Comparison of ENCODE assay signal across 18 cellular contexts in genomic region chr1:203584507-203584906, GRCh38. TPM values are rescaled to one million over a fixed set of nuclear protein-coding genes. Genes with fewer than 3 reads are reported as not detected.
DNase-seq lines count a peak whose midpoint lies in the region; ATAC-seq and TF ChIP-seq lines count a peak whose summit lies in the region.
"Had no signal": no experiment of that assay in that cellular context is flagged by ENCODE, and none has a peak within 500 bp of the region (broad histone marks: within the 10 kb centered on the region; RNA-seq: fewer than 3 reads in every experiment).

No MANE protein-coding gene starts in this region.

- H4K91ac ChIP-seq in IMR-90 (ENCODE audit: insufficient read depth, low read depth, low read length), result peak overlapping the region; percentile 38; the same call in 1 of the 2 replicates

- H3K4me1 Mint-ChIP-seq in nephron (peaks cover 35% of the 10 kb centered on the region), HFFc6 (ENCODE audit: low read depth) (peaks cover 32% of the 10 kb centered on the region)
- H3K4me1 Mint-ChIP-seq: B cell, IgD-negative memory B cell had no signal

- peak overlapping the region; percentile 30 for H3K4ac ChIP-seq in IMR-90 (ENCODE audit: low read depth, low read length)

- no peak overlapping the region for H2AK9ac ChIP-seq in IMR-90 (replicated peaks; ENCODE audit: low read depth, low read length, poor library complexity)

- in situ Hi-C loops in IMR-90 (cut with MboI; ENCODE audit: low sequenced_read_pairs), result no loop called here

- H4K8ac ChIP-seq in IMR-90 (ENCODE audit: low read depth in 2 of 2, low read length in 2 of 2), result no peak overlapping the region

- peak overlapping the region; percentile 11; the same call in 1 of the 2 replicates for H2BK20ac ChIP-seq in IMR-90 (ENCODE audit: low read depth, low read length)

- H2BK5ac ChIP-seq in IMR-90 (ENCODE audit: low read depth, low read length, poor library complexity, severe bottlenecking), result no peak overlapping the region

- peak overlapping the region; percentile 28 for H2AFZ ChIP-seq in IMR-90 (replicated peaks; ENCODE audit: low read length, poor library complexity)

- no peak overlapping the region for H3K4me3 ChIP-seq in IMR-90 (ENCODE audit: insufficient read depth, low read depth, low read length)
- H3K4me3 ChIP-seq in esophagus squamous epithelium, result no peak overlapping the region
- no peak overlapping the region for H3K4me3 ChIP-seq in sigmoid colon
- no peak overlapping the region for H3K4me3 ChIP-seq in A673 (ENCODE audit: low read depth, low read length, poor library complexity, severe bottlenecking)

- H2AK5ac ChIP-seq in IMR-90 (ENCODE audit: low read depth, low read length), result 0 out of 2 replicates have a peak overlapping the region, but pooled peaks have one; percentile 83

- H3K27ac ChIP-seq in IMR-90 (ENCODE audit: insufficient read depth, low read length) (no peak overlapping the region), esophagus squamous epithelium (peak overlapping the region in 3 of 4 donors; percentile 64 to 73 (median 66)), sigmoid colon (peak overlapping the region in 3 of 4 donors; percentile 18 to 60 (median 32)), A673 (ENCODE audit: low read depth, low read length, poor library complexity, severe bottlenecking) (no peak overlapping the region)

- BruUV-seq in IMR-90 (replicated peaks; lab: Mats Ljungman, UMichigan), result no TSS peak
- no TSS peak for BruUV-seq in A673 (replicated peaks; lab: Mats Ljungman, UMichigan)

- H3K27me3 Mint-ChIP-seq in nephron (ENCODE audit: low read depth) (peaks cover 4% of the 10 kb centered on the region), HFFc6 (ENCODE audit: insufficient read depth) (peaks cover 3% of the 10 kb centered on the region)
- H3K27me3 Mint-ChIP-seq: CD4-positive, alpha-beta T cell had no signal

- H4K20me1 ChIP-seq in IMR-90 (ENCODE audit: insufficient read depth, low read length), result no peaks in the 10 kb centered on the region

- H3K56ac ChIP-seq in IMR-90 (ENCODE audit: extremely low read depth, insufficient read depth, low read length), result no peak overlapping the region

- no peak for ATAC-seq in IMR-90 (ENCODE audit: low read depth)
- no peak for ATAC-seq in GM18909 (IDR thresholded peaks at IDR 0.05; ENCODE audit: poor library complexity, unreplicated experiment)

- no peak overlapping the region for H3K4me2 ChIP-seq in IMR-90 (ENCODE audit: low read depth, low read length)

- no CpG with 5 or more reads among the region's 3 CpGs for WGBS in IMR-90 (ENCODE audit: extremely low coverage in 2 of 2, insufficient read length in 1 of 2), 2 experiments
- WGBS in esophagus squamous epithelium, 2 donors, result 63 to 68% methylated on average over 3 of the region's 3 CpGs
- WGBS in sigmoid colon, 2 donors, result 67 to 80% methylated on average over 3 of the region's 3 CpGs

- no peak overlapping the region for H3K23ac ChIP-seq in IMR-90 (ENCODE audit: low read depth, low read length)

- no peak for TF ChIP-seq CTCF in IMR-90 (conservative IDR thresholded peaks at IDR 0.05; ENCODE audit: low read depth, low read length)
- TF ChIP-seq CTCF in esophagus squamous epithelium (IDR thresholded peaks at IDR 0.05), result no peak
- TF ChIP-seq CTCF in nephron (IDR thresholded peaks at IDR 0.05; ENCODE audit: unreplicated experiment in 3 of 3), result no peak
- no peak for TF ChIP-seq CTCF in sigmoid colon (IDR thresholded peaks at IDR 0.05)
- TF ChIP-seq CTCF in HFFc6 (IDR thresholded peaks at IDR 0.05), result no peak
- no peak for TF ChIP-seq CTCF in A673 (conservative IDR thresholded peaks at IDR 0.05; ENCODE audit: low read depth, low read length)

- no peak overlapping the region for H3K4me3 Mint-ChIP-seq in nephron
- H3K4me3 Mint-ChIP-seq in HFFc6, result no peak overlapping the region
- H3K4me3 Mint-ChIP-seq: B cell; CD4-positive, alpha-beta T cell; H9; IgD-negative memory B cell had no signal

- H3K27me3 ChIP-seq in IMR-90 (ENCODE audit: control insufficient read depth, insufficient read depth, low read length) (no peaks in the 10 kb centered on the region), esophagus squamous epithelium (no peaks in the 10 kb centered on the region), sigmoid colon (no peaks in the 10 kb centered on the region), A673 (replicated peaks; ENCODE audit: insufficient read depth, low read depth, low read length, poor library complexity) (no peaks in the 10 kb centered on the region)

- TF ChIP-seq RAD21 in IMR-90 (IDR thresholded peaks at IDR 0.05; ENCODE audit: low read length), result no peak

- no peaks in the 10 kb centered on the region for H3K36me3 Mint-ChIP-seq in nephron (ENCODE audit: low read depth)
- no peaks in the 10 kb centered on the region for H3K36me3 Mint-ChIP-seq in HFFc6 (ENCODE audit: low read depth)
- H3K36me3 Mint-ChIP-seq: IgD-negative memory B cell had no signal

- peak overlapping the region; percentile 22; the same call in 1 of the 2 replicates for H2BK120ac ChIP-seq in IMR-90 (ENCODE audit: low read depth, low read length)

- no peaks in the 10 kb centered on the region; the same call in 1 of the 2 replicates for H3K4me1 ChIP-seq in IMR-90 (ENCODE audit: control insufficient read depth, insufficient read depth, low read length)
- H3K4me1 ChIP-seq in esophagus squamous epithelium, result peaks cover 0 to 12% (median 0%) of the 10 kb centered on the region in 3 donors
- H3K4me1 ChIP-seq in sigmoid colon, result peaks cover 0 to 5% (median 0%) of the 10 kb centered on the region in 4 donors
- peaks cover 5% of the 10 kb centered on the region for H3K4me1 ChIP-seq in A673 (ENCODE audit: insufficient read depth, low read length, poor library complexity, severe bottlenecking)

- H3K9ac ChIP-seq in IMR-90 (ENCODE audit: low read depth, low read length), result no peak overlapping the region

- peaks cover 7% of the 10 kb centered on the region; the same call in 1 of the 2 replicates for H3K9me1 ChIP-seq in IMR-90 (ENCODE audit: insufficient read depth, low read length)

- H3K36me3 ChIP-seq in IMR-90 (ENCODE audit: control insufficient read depth, insufficient read depth, low read length) (no peaks in the 10 kb centered on the region), esophagus squamous epithelium (no peaks in the 10 kb centered on the region), sigmoid colon (no peaks in the 10 kb centered on the region), A673 (ENCODE audit: insufficient read depth, low read length, poor library complexity, severe bottlenecking) (no peaks in the 10 kb centered on the region)

- H3K14ac ChIP-seq in IMR-90 (replicated peaks; ENCODE audit: low read depth, low read length), result no peak overlapping the region

- intact Hi-C loops in IMR-90 (cut with micrococcal nuclease) (no loop called here), esophagus squamous epithelium (cut with DNase I) (no loop called here), sigmoid colon (cut with DNase I) (no loop called here), cardiac septum (cut with DNase I) (no loop called here), A673 (cut with micrococcal nuclease; ENCODE audit: unreplicated experiment) (no loop called here)

- no peak overlapping the region; the same call in 2 of the 3 replicates for H2BK15ac ChIP-seq in IMR-90 (ENCODE audit: low read depth, low read length)

- POLR2A ChIA-PET in IMR-90 (lab: Charles Lee; ENCODE audit: unreplicated experiment), result no interaction called here
- POLR2A ChIA-PET in A673 (lab: Charles Lee; ENCODE audit: low non-redundant PET), result no interaction called here

- no peaks in the 10 kb centered on the region for H3K79me1 ChIP-seq in IMR-90 (ENCODE audit: low read depth in 1 of 2, low read length in 2 of 2)

- CTCF ChIA-PET in IMR-90 (lab: Yijun Ruan, JAX), result no interaction called here
- CTCF ChIA-PET in A673 (lab: Charles Lee), result no interaction called here

- no peak for TF ChIP-seq POLR2A in IMR-90 (IDR thresholded peaks at IDR 0.05; ENCODE audit: low read depth, low read length)
- TF ChIP-seq POLR2A in esophagus squamous epithelium (IDR thresholded peaks at IDR 0.05), result no peak
- TF ChIP-seq POLR2A in sigmoid colon (IDR thresholded peaks at IDR 0.05), result no peak

- H3K18ac ChIP-seq in IMR-90 (ENCODE audit: low read depth, low read length), result no peak overlapping the region

- no peaks in the 10 kb centered on the region for H3K9me3 Mint-ChIP-seq in nephron
- no peaks in the 10 kb centered on the region for H3K9me3 Mint-ChIP-seq in HFFc6
- H3K9me3 Mint-ChIP-seq: CD4-positive, alpha-beta T cell; H9; IgD-negative memory B cell had no signal

- no peak overlapping the region for H4K5ac ChIP-seq in IMR-90 (ENCODE audit: low read depth, low read length)

- dilution Hi-C loops in IMR-90 (cut with HindIII; ENCODE audit: low sequenced_read_pairs, unreplicated experiment), result no loop called here

- peak overlapping the region in 2 of 3 experiments; percentile 68 to 75 for H3K27ac Mint-ChIP-seq in nephron
- H3K27ac Mint-ChIP-seq in HFFc6, result no peak overlapping the region
- H3K27ac Mint-ChIP-seq: B cell; CD4-positive, alpha-beta T cell; H9; IgD-negative memory B cell had no signal

- H3K9me3 ChIP-seq in IMR-90 (ENCODE audit: control insufficient read depth, insufficient read depth, low read length) (no peaks in the 10 kb centered on the region), esophagus squamous epithelium (no peaks in the 10 kb centered on the region), sigmoid colon (no peaks in the 10 kb centered on the region), A673 (ENCODE audit: low read depth, low read length, poor library complexity, severe bottlenecking) (no peaks in the 10 kb centered on the region)

- no peak for TF ChIP-seq EP300 in sigmoid colon (IDR thresholded peaks at IDR 0.05)

- DNase-seq in IMR-90 (no peak), esophagus squamous epithelium (lab: John Stamatoyannopoulos, UW) (no peak), sigmoid colon (no peak), cardiac septum (ENCODE audit: low spot score) (no peak), HFFc6 (no peak), A673 (ENCODE audit: low spot score) (no peak)
- DNase-seq: C1 segment of cervical spinal cord; Calu3; CD4-positive, alpha-beta T cell; DMS 273 treated with DMSO at 0.1 percent for 48 hours; DMS79; GOT3; H9; KG1 had no signal

TF ChIP-seq in IMR-90, 13 proteins besides CTCF, POLR2A, EP300 and RAD21 (continues in another document):
- TF ChIP-seq CHD1 (IDR thresholded peaks at IDR 0.05; ENCODE audit: low read depth, low read length) (no peak), RCOR1 (IDR thresholded peaks at IDR 0.05; ENCODE audit: insufficient replicate concordance, low read length) (no peak), MAFK (IDR thresholded peaks at IDR 0.05; ENCODE audit: low read depth, low read length) (no peak), MXI1 (IDR thresholded peaks at IDR 0.05; ENCODE audit: borderline replicate concordance, low read depth, low read length) (no peak)

RNA-seq across cellular contexts. Expression of gene ATP2B4, which starts 42.1 kb away (rescaled TPM):
- 290 and 311 TPM in 2 replicates for total RNA-seq in IMR-90 (2012; rRNA removed)
- 172 TPM in 2 replicates for polyA plus RNA-seq in IMR-90 (2012; rRNA removed)
- 65.5 and 87.1 TPM in 2 replicates for polyA plus RNA-seq in IMR-90 (2012; cell fraction: cytosol; rRNA removed)
- 90.6 and 259 TPM in 2 replicates for polyA plus RNA-seq in IMR-90 (2012; cell fraction: nucleus; rRNA removed; ENCODE audit: low replicate concordance)
- 10 to 100 TPM; 23.7 to 58.9 (median 39.2) TPM for total RNA-seq in esophagus squamous epithelium
- total RNA-seq in sigmoid colon, result 100 to 1,000 TPM; 229 to 595 (median 347) TPM
- polyA plus RNA-seq in sigmoid colon, result 10 to 100 TPM in 1 of 3 donors, 1 to 10 TPM in 2; 1.6 to 34.5 (median 4.2) TPM
- 227 TPM for total RNA-seq in cardiac septum
- 100 to 1,000 TPM; 199 to 243 (median 221) TPM for total RNA-seq in HFFc6 (2021; fragmentation: NEBNext Ultra II Directional; extraction: Animal tissue kit (Norgen Biotek cat#: 25700))
- total RNA-seq in A673 (2021), result 16.1 and 19.5 TPM in 2 replicates

Comparison
In these comparisons a context has a peak if more than half of its experiments do, and no peak if none do; other contexts are left out.
1. H3K27ac ChIP-seq: peak in esophagus squamous epithelium (3 of 4) and sigmoid colon (3 of 4); none in IMR-90 (single experiment) and A673 (single experiment).